Comparison of ENCODE assay signal across 10 cellular contexts in genomic region chr3:42880183-42880582, GRCh38. TPM values are rescaled to one million over a fixed set of nuclear protein-coding genes. Genes with fewer than 3 reads are reported as not detected.
DNase-seq lines count a peak whose midpoint lies in the region; ATAC-seq and TF ChIP-seq lines count a peak whose summit lies in the region.
"Had no signal": no experiment of that assay in that cellular context is flagged by ENCODE, and none has a peak within 500 bp of the region (broad histone marks: within the 10 kb centered on the region; RNA-seq: fewer than 3 reads in every experiment).

No MANE protein-coding gene starts in this region.

- H3K27ac Mint-ChIP-seq in activated T-helper 17 cell treated with anti-CD3 and anti-CD28 coated beads, Interleukin-2, amount 50 U/mL, for 72 hours, result peak overlapping the region; percentile 62

- H4K20me1 ChIP-seq in SK-N-SH (ENCODE audit: insufficient read depth) (no peaks in the 10 kb centered on the region), smooth muscle cell (ENCODE audit: low read depth) (no peaks in the 10 kb centered on the region)

- H3K27me3 Mint-ChIP-seq in activated T-helper 17 cell treated with anti-CD3 and anti-CD28 coated beads, Interleukin-2, amount 50 U/mL, for 72 hours, result peaks cover 2% of the 10 kb centered on the region

- peaks cover 5% of the 10 kb centered on the region for H3F3A ChIP-seq in SK-N-SH (replicated peaks; ENCODE audit: insufficient read depth)
- no peaks in the 10 kb centered on the region for H3F3A ChIP-seq in smooth muscle cell (ENCODE audit: low read depth)

- WGBS in SK-N-SH (ENCODE audit: low lambda C conversion rate), result 96% methylated on average over 9 of the region's 9 CpGs
- WGBS in iPS DF 6.9 (ENCODE audit: insufficient coverage, insufficient read length), result no CpG with 5 or more reads among the region's 9 CpGs
- WGBS in smooth muscle cell (ENCODE audit: low lambda C conversion rate), result 93% methylated on average over 9 of the region's 9 CpGs

- H3K4me1 ChIP-seq in SK-N-SH (ENCODE audit: control insufficient read depth in 1 of 2, insufficient read depth in 2 of 2, low read depth in 1 of 2, low read length in 1 of 2), result peaks cover 0 to 10% of the 10 kb centered on the region in 2 experiments; a peak in 1 of 4 replicates
- H3K4me1 ChIP-seq in iPS DF 6.9 (ENCODE audit: control insufficient read depth, insufficient read depth, low read length), result no peaks in the 10 kb centered on the region; the same call in 1 of the 2 replicates
- H3K4me1 ChIP-seq in smooth muscle cell (ENCODE audit: low read depth), result no peaks in the 10 kb centered on the region

- no peak for TF ChIP-seq CTCF in SK-N-SH (IDR thresholded peaks at IDR 0.05)
- TF ChIP-seq CTCF in smooth muscle cell (IDR thresholded peaks at IDR 0.05; ENCODE audit: borderline replicate concordance, insufficient read depth, poor library complexity, severe bottlenecking), result no peak

- H3K4me3 Mint-ChIP-seq in activated T-helper 17 cell treated with anti-CD3 and anti-CD28 coated beads, Interleukin-2, amount 50 U/mL, for 72 hours, result peak overlapping the region; percentile 87

- H3K27ac ChIP-seq in SK-N-SH (ENCODE audit: low read depth in 2 of 2, low read length in 1 of 2) (no peak overlapping the region), iPS DF 6.9 (ENCODE audit: low read length) (no peak overlapping the region), smooth muscle cell (ENCODE audit: low read depth) (no peak overlapping the region)
- H3K27ac ChIP-seq: 22Rv1 had no signal

- no peaks in the 10 kb centered on the region for H3K36me3 Mint-ChIP-seq in activated T-helper 17 cell treated with anti-CD3 and anti-CD28 coated beads, Interleukin-2, amount 50 U/mL, for 72 hours (ENCODE audit: low read depth)

- H3K4me2 ChIP-seq in SK-N-SH, result peak overlapping the region; percentile 76; the same call in 1 of the 2 replicates
- H3K4me2 ChIP-seq in smooth muscle cell, result peak overlapping the region; percentile 95

- peaks cover 13% of the 10 kb centered on the region for H3K4me1 Mint-ChIP-seq in activated T-helper 17 cell treated with anti-CD3 and anti-CD28 coated beads, Interleukin-2, amount 50 U/mL, for 72 hours

- TF ChIP-seq RAD21 in SK-N-SH (IDR thresholded peaks at IDR 0.05; ENCODE audit: low read length), result no peak

- H3K9me3 ChIP-seq in SK-N-SH (no peaks in the 10 kb centered on the region), iPS DF 6.9 (ENCODE audit: control insufficient read depth, insufficient read depth, low read length) (no peaks in the 10 kb centered on the region), smooth muscle cell (replicated peaks; ENCODE audit: low read depth) (no peaks in the 10 kb centered on the region)

- POLR2A ChIA-PET in SK-N-SH (lab: Yijun Ruan, JAX), result no interaction called here

- H3K9ac ChIP-seq in SK-N-SH (no peak overlapping the region), smooth muscle cell (ENCODE audit: low read depth) (peak overlapping the region; percentile 39)

- ATAC-seq in SK-N-SH treated with all-trans-retinoic acid at 6 μM for 48 hours (no peak), HG03175 (IDR thresholded peaks at IDR 0.05; ENCODE audit: unreplicated experiment) (no peak)
- no peak for ATAC-seq in activated T-helper 17 cell treated with anti-CD3 and anti-CD28 coated beads, Interleukin-2, amount 50 U/mL, for 72 hours (replicated peaks)

- no peak for TF ChIP-seq EP300 in SK-N-SH (IDR thresholded peaks at IDR 0.05; ENCODE audit: borderline replicate concordance in 1 of 2, low read depth in 1 of 2, low read length in 1 of 2)

- no peaks in the 10 kb centered on the region for H3K9me3 Mint-ChIP-seq in activated T-helper 17 cell treated with anti-CD3 and anti-CD28 coated beads, Interleukin-2, amount 50 U/mL, for 72 hours

- peak overlapping the region in 1 of 2 experiments; percentile 57; a peak in 1 of 4 replicates for H3K4me3 ChIP-seq in SK-N-SH (ENCODE audit: low read depth in 2 of 2, low read length in 1 of 2)
- H3K4me3 ChIP-seq in iPS DF 6.9 (ENCODE audit: low read length), result peak overlapping the region; percentile 36; the same call in 1 of the 2 replicates
- peak overlapping the region; percentile 67 for H3K4me3 ChIP-seq in smooth muscle cell

- H3K9me2 ChIP-seq in SK-N-SH, result no peaks in the 10 kb centered on the region

- DNase-seq in SK-N-SH, result no peak
- no peak for DNase-seq in iPS DF 6.9 (ENCODE audit: low read depth, low spot score)
- no peak for DNase-seq in smooth muscle cell (lab: John Stamatoyannopoulos, UW; ENCODE audit: unreplicated experiment)
- DNase-seq in NCI-H1694 (lab: John Stamatoyannopoulos, UW), result no peak
- DNase-seq in HPDE6-E6E7 (ENCODE audit: extremely low spot score), result no peak

- no peaks in the 10 kb centered on the region for H3K36me3 ChIP-seq in SK-N-SH (replicated peaks in 1 of 2; ENCODE audit: control insufficient read depth in 1 of 2, insufficient read depth in 2 of 2, low read length in 1 of 2)
- H3K36me3 ChIP-seq in iPS DF 6.9 (ENCODE audit: control insufficient read depth, insufficient read depth, low read length), result no peaks in the 10 kb centered on the region
- no peaks in the 10 kb centered on the region for H3K36me3 ChIP-seq in smooth muscle cell (ENCODE audit: low read depth)

- H3K27me3 ChIP-seq in SK-N-SH (ENCODE audit: insufficient read depth) (no peaks in the 10 kb centered on the region; the same call in 1 of the 2 replicates), iPS DF 6.9 (ENCODE audit: control insufficient read depth, insufficient read depth, low read length) (no peaks in the 10 kb centered on the region), smooth muscle cell (ENCODE audit: low read depth) (no peaks in the 10 kb centered on the region)

- no peaks in the 10 kb centered on the region for H3K79me2 ChIP-seq in SK-N-SH (ENCODE audit: insufficient read depth)
- H3K79me2 ChIP-seq in smooth muscle cell (ENCODE audit: low read depth), result no peaks in the 10 kb centered on the region

- H2AFZ ChIP-seq in SK-N-SH (ENCODE audit: low read depth) (no peak overlapping the region; the same call in 1 of the 2 replicates), smooth muscle cell (ENCODE audit: low read depth) (no peak overlapping the region)

- CTCF ChIA-PET in SK-N-SH (lab: Yijun Ruan, JAX), result interaction anchor here (3.5 to 3.7 kb wide), 2 partner anchors 41 to 49 kb away, joined by 21 to 31 read pairs; no protein-coding TSS in a partner anchor

TF ChIP-seq in SK-N-SH, 30 proteins besides CTCF, POLR2A, EP300 and RAD21 (continues in another document):
- no peak for TF ChIP-seq USF1 (IDR thresholded peaks at IDR 0.05; ENCODE audit: borderline replicate concordance, low read depth)
- TF ChIP-seq MXI1 (IDR thresholded peaks at IDR 0.05; ENCODE audit: low read depth, low read length), result no peak
- no peak for TF ChIP-seq PBX3 (IDR thresholded peaks at IDR 0.05)
- TF ChIP-seq SMC3 (IDR thresholded peaks at IDR 0.05; ENCODE audit: low read depth, low read length), result no peak

TF ChIP-seq in SK-N-SH treated with all-trans-retinoic acid at 6 μM for 48 hours, 23 proteins besides CTCF, POLR2A, EP300 and RAD21:
- TF ChIP-seq ZFP30 (CRISPR knock-in tag; IDR thresholded peaks at IDR 0.05), result no peak
TF ChIP-seq in SK-N-SH treated with all-trans-retinoic acid at 6 μM for 48 hours: peak in this region for 0.

RNA-seq across cellular contexts. Expression of gene CYP8B1, which starts 4.5 kb away (rescaled TPM):
- polyA plus RNA-seq in SK-N-SH (2012; rRNA removed), result not detected in 2 replicates
- not detected in 2 replicates for polyA plus RNA-seq in SK-N-SH (2012; cell fraction: cytosol; rRNA removed)
- polyA plus RNA-seq in SK-N-SH (2012; cell fraction: nucleus; rRNA removed), result not detected in 2 replicates
- total RNA-seq in activated T-helper 17 cell treated with anti-CD3 and anti-CD28 coated beads, Interleukin-2, amount 50 U/mL, for 72 hours, result not detected
- not detected in 2 replicates for total RNA-seq in smooth muscle cell
- polyA plus RNA-seq in smooth muscle cell, result not detected in 2 replicates
- total RNA-seq: kidney epithelial cell had no signal

RNA-seq across cellular contexts. Expression of gene ZNF662, which starts 25.8 kb away (rescaled TPM):
- polyA plus RNA-seq in SK-N-SH (2012; rRNA removed), result 0.30 and 0.44 TPM in 2 replicates
- polyA plus RNA-seq in SK-N-SH (2012; cell fraction: cytosol; rRNA removed), result 0.18 and 0.28 TPM in 2 replicates
- 1.5 and 1.7 TPM in 2 replicates for polyA plus RNA-seq in SK-N-SH (2012; cell fraction: nucleus; rRNA removed)
- total RNA-seq in activated T-helper 17 cell treated with anti-CD3 and anti-CD28 coated beads, Interleukin-2, amount 50 U/mL, for 72 hours, result under 1 TPM; 0.06 to 0.24 TPM
- 1.1 and 1.6 TPM in 2 replicates for total RNA-seq in smooth muscle cell
- 0.05 TPM in 1 of 2 replicates, not detected in the other for polyA plus RNA-seq in smooth muscle cell
